Comparison of ENCODE assay signal across 10 cellular contexts in genomic region chr7:2734761-2735571, GRCh38. TPM values are rescaled to one million over a fixed set of nuclear protein-coding genes. Genes with fewer than 3 reads are reported as not detected.
DNase-seq lines count a peak whose midpoint lies in the region; ATAC-seq and TF ChIP-seq lines count a peak whose summit lies in the region.
"Had no signal": no experiment of that assay in that cellular context is flagged by ENCODE, and none has a peak within 500 bp of the region (broad histone marks: within the 10 kb centered on the region; RNA-seq: fewer than 3 reads in every experiment).

No MANE protein-coding gene starts in this region.

- no peaks in the 10 kb centered on the region for H3K27me3 Mint-ChIP-seq in T-helper 17 cell
- H3K27me3 Mint-ChIP-seq in stimulated activated naive CD8-positive, alpha-beta T cell treated with anti-CD3 and anti-CD28 coated beads, Interleukin-15, Interleukin-2, amounts not matched to agents 100 ng/mL and 50 ng/mL, for 24 hours: no peaks in the 10 kb centered on the region
- no peaks in the 10 kb centered on the region for H3K27me3 Mint-ChIP-seq in effector memory CD8-positive, alpha-beta T cell

- DNase-seq in NCI-H1417 (lab: John Stamatoyannopoulos, UW) (peak; percentile 59 to 89 (median 77)), NCI-H1417 treated with DMSO at 0.1 percent for 48 hours (lab: John Stamatoyannopoulos, UW) (no peak), T-helper 17 cell (no peak), heart right ventricle (peak in 1 of 2 donors; percentile 47), globus pallidus (ENCODE audit: low spot score) (no peak)
- no peak for DNase-seq in effector memory CD8-positive, alpha-beta T cell
- DNase-seq: brain microvascular endothelial cell had no signal

- H3K9me3 Mint-ChIP-seq in stimulated activated naive CD8-positive, alpha-beta T cell treated with anti-CD3 and anti-CD28 coated beads, Interleukin-15, Interleukin-2, amounts not matched to agents 100 ng/mL and 50 ng/mL, for 24 hours: no peaks in the 10 kb centered on the region
- no peaks in the 10 kb centered on the region for H3K9me3 Mint-ChIP-seq in effector memory CD8-positive, alpha-beta T cell

- H3K4me3 Mint-ChIP-seq in T-helper 17 cell: no peak overlapping the region
- H3K4me3 Mint-ChIP-seq in stimulated activated naive CD8-positive, alpha-beta T cell treated with anti-CD3 and anti-CD28 coated beads, Interleukin-15, Interleukin-2, amounts not matched to agents 100 ng/mL and 50 ng/mL, for 24 hours: peak overlapping the region; percentile 17
- H3K4me3 Mint-ChIP-seq in effector memory CD8-positive, alpha-beta T cell: no peak overlapping the region

- H3K27ac Mint-ChIP-seq in T-helper 17 cell: peak overlapping the region; percentile 19
- H3K27ac Mint-ChIP-seq in stimulated activated naive CD8-positive, alpha-beta T cell treated with anti-CD3 and anti-CD28 coated beads, Interleukin-15, Interleukin-2, amounts not matched to agents 100 ng/mL and 50 ng/mL, for 24 hours: peak overlapping the region; percentile 83
- H3K27ac Mint-ChIP-seq in effector memory CD8-positive, alpha-beta T cell: no peak overlapping the region

- H3K27ac ChIP-seq in heart right ventricle: peak overlapping the region; percentile 19 to 83 (median 60)
- H3K27ac ChIP-seq: 22Rv1, brain microvascular endothelial cell had no signal

- peaks cover 0 to 19% (median 4%) of the 10 kb centered on the region in 9 donors for H3K36me3 ChIP-seq in heart right ventricle

- no peak for ATAC-seq in T-helper 17 cell
- peak; percentile 44 to 78 (median 54) for ATAC-seq in heart right ventricle
- no peak for ATAC-seq in effector memory CD8-positive, alpha-beta T cell (replicated peaks)
- no peak for ATAC-seq in GM19397 (IDR thresholded peaks at IDR 0.05; ENCODE audit: unreplicated experiment)

- no peaks in the 10 kb centered on the region for H3K9me3 ChIP-seq in T-helper 17 cell (ENCODE audit: control insufficient read depth, low read length, poor library complexity, severe bottlenecking)
- H3K9me3 ChIP-seq in heart right ventricle: peaks cover 0 to 9% (median 0%) of the 10 kb centered on the region in 11 donors

- TF ChIP-seq CTCF in heart right ventricle (IDR thresholded peaks at IDR 0.05): no peak

- no peaks in the 10 kb centered on the region for H3K27me3 ChIP-seq in heart right ventricle
- H3K27me3 ChIP-seq: brain microvascular endothelial cell had no signal

- peaks cover 22 to 66% (median 54%) of the 10 kb centered on the region in 9 donors for H3K4me1 ChIP-seq in heart right ventricle

- H3K4me1 Mint-ChIP-seq in T-helper 17 cell: peaks cover 13% of the 10 kb centered on the region
- peaks cover 59% of the 10 kb centered on the region for H3K4me1 Mint-ChIP-seq in stimulated activated naive CD8-positive, alpha-beta T cell treated with anti-CD3 and anti-CD28 coated beads, Interleukin-15, Interleukin-2, amounts not matched to agents 100 ng/mL and 50 ng/mL, for 24 hours (ENCODE audit: low read depth)
- H3K4me1 Mint-ChIP-seq in effector memory CD8-positive, alpha-beta T cell (ENCODE audit: low read depth in 2 of 2): peaks cover 5% of the 10 kb centered on the region in 2 donors

- WGBS in heart right ventricle, 2 donors: 30 to 34% methylated on average over 33 of the region's 33 CpGs

- peaks cover 2% of the 10 kb centered on the region for H3K36me3 Mint-ChIP-seq in T-helper 17 cell (ENCODE audit: low read depth)
- H3K36me3 Mint-ChIP-seq in stimulated activated naive CD8-positive, alpha-beta T cell treated with anti-CD3 and anti-CD28 coated beads, Interleukin-15, Interleukin-2, amounts not matched to agents 100 ng/mL and 50 ng/mL, for 24 hours (ENCODE audit: low read depth): peaks cover 20% of the 10 kb centered on the region
- H3K36me3 Mint-ChIP-seq in effector memory CD8-positive, alpha-beta T cell (ENCODE audit: insufficient read depth): peaks cover 3% of the 10 kb centered on the region

- intact Hi-C loops in heart right ventricle (cut with DNase I): loop anchor here in 3 of 10 donors (5.0 to 10.0 kb wide), 2 partner anchors 107 to 110 kb away; partner anchors contain the start of gene GNA12 (in 3 of the 3)

- H3K4me3 ChIP-seq in heart right ventricle: peak overlapping the region in 4 of 10 donors; percentile 1 to 23 (median 7)

RNA-seq across cellular contexts. Expression of gene AMZ1, which starts 47.0 kb away (rescaled TPM):
- total RNA-seq in T-helper 17 cell (under 1 TPM; 0.32 to 0.76 TPM), heart right ventricle (under 1 TPM in 6 of 10 donors, not detected in 4; 0.04 to 0.11 (median 0.07) TPM)
- polyA plus RNA-seq in heart right ventricle: under 1 TPM; 0.04 to 0.07 TPM

Comparison
In these comparisons a context has a peak if more than half of its experiments do, and no peak if none do; other contexts are left out.
1. DNase-seq: peak in NCI-H1417 (3 of 3); none in NCI-H1417 treated with DMSO at 0.1 percent for 48 hours (single experiment), T-helper 17 cell (0 of 3), effector memory CD8-positive, alpha-beta T cell (0 of 3) and globus pallidus (single experiment).
2. ATAC-seq: peak in heart right ventricle (8 of 8); none in T-helper 17 cell (single experiment), effector memory CD8-positive, alpha-beta T cell (single experiment) and GM19397 (single experiment).
3. H3K27ac Mint-ChIP-seq: peak in T-helper 17 cell (single experiment) and stimulated activated naive CD8-positive, alpha-beta T cell treated with anti-CD3 and anti-CD28 coated beads, Interleukin-15, Interleukin-2, amounts not matched to agents 100 ng/mL and 50 ng/mL, for 24 hours (single experiment); none in effector memory CD8-positive, alpha-beta T cell (0 of 2).